Comparison of ENCODE assay signal across 1 cellular context in genomic region chr1:16960560-16961296, GRCh38.
TF ChIP-seq lines count a peak whose summit lies in the region.

No MANE protein-coding gene starts in this region.

TF ChIP-seq in GM12878, 131 proteins besides CTCF, POLR2A, EP300 and RAD21 (continued from another document and continues in another):
- TF ChIP-seq CEBPZ (IDR thresholded peaks at IDR 0.05; ENCODE audit: low read depth, low read length) (no peak), IKZF2 (IDR thresholded peaks at IDR 0.05) (peak in 1 of 2 experiments; percentile 29; a peak in 1 of 4 replicates), ZBTB4 (CRISPR knock-in tag; IDR thresholded peaks at IDR 0.05) (no peak), NKRF (conservative IDR thresholded peaks at IDR 0.05) (no peak), ZSCAN29 (IDR thresholded peaks at IDR 0.05) (no peak), EGR1 (IDR thresholded peaks at IDR 0.05; ENCODE audit: borderline replicate concordance in 1 of 2, low read depth in 2 of 2, low read length in 2 of 2) (no peak), CBX5 (IDR thresholded peaks at IDR 0.05; ENCODE audit: low read depth) (no peak), STAT1 (conservative IDR thresholded peaks at IDR 0.05) (no peak), RFX5 (IDR thresholded peaks at IDR 0.05; ENCODE audit: low read depth, low read length) (no peak), ATF2 (IDR thresholded peaks at IDR 0.05; ENCODE audit: low read length) (no peak), NFXL1 (IDR thresholded peaks at IDR 0.05; ENCODE audit: borderline replicate concordance) (no peak), TBL1XR1 (IDR thresholded peaks at IDR 0.05; ENCODE audit: low read depth, low read length) (no peak), ZNF592 (IDR thresholded peaks at IDR 0.05) (no peak), MYC (IDR thresholded peaks at IDR 0.05; ENCODE audit: insufficient read depth, insufficient read length, insufficient replicate concordance, low read length, severe bottlenecking) (no peak), NR2F1 (conservative IDR thresholded peaks at IDR 0.05) (no peak), SIX5 (IDR thresholded peaks at IDR 0.05; ENCODE audit: low read depth, low read length, severe bottlenecking) (no peak), TAF1 (IDR thresholded peaks at IDR 0.05; ENCODE audit: borderline replicate concordance, low read depth, low read length) (no peak), TCF3 (IDR thresholded peaks at IDR 0.05; ENCODE audit: borderline replicate concordance, insufficient read depth, low read depth, low read length) (peak; percentile 64; the same call in 1 of the 2 replicates), USF1 (IDR thresholded peaks at IDR 0.05; ENCODE audit: borderline replicate concordance, extremely low read length, insufficient read depth, low read depth, low read length) (no peak), MXI1 (IDR thresholded peaks at IDR 0.05; ENCODE audit: low read depth, low read length) (no peak), SREBF1 (IDR thresholded peaks at IDR 0.05; ENCODE audit: low read length) (no peak), MYB (IDR thresholded peaks at IDR 0.05; ENCODE audit: borderline replicate concordance, low read depth, low read length) (no peak), NBN (IDR thresholded peaks at IDR 0.05) (no peak), E2F4 (IDR thresholded peaks at IDR 0.05; ENCODE audit: low read depth, low read length) (no peak), CHD2 (IDR thresholded peaks at IDR 0.05; ENCODE audit: borderline replicate concordance, low read depth, low read length) (no peak), RAD51 (IDR thresholded peaks at IDR 0.05) (no peak), BACH1 (IDR thresholded peaks at IDR 0.05; ENCODE audit: borderline replicate concordance) (no peak), POLR2AphosphoS2 (IDR thresholded peaks at IDR 0.05; ENCODE audit: low read depth, low read length) (no peak), CBX3 (IDR thresholded peaks at IDR 0.05; ENCODE audit: borderline replicate concordance, low read depth) (no peak), GABPA (IDR thresholded peaks at IDR 0.05; ENCODE audit: low read depth) (no peak), SMAD1 (IDR thresholded peaks at IDR 0.05; ENCODE audit: low read depth, partially characterized antibody) (no peak), CHD4 (IDR thresholded peaks at IDR 0.05) (no peak), ZNF622 (IDR thresholded peaks at IDR 0.05) (no peak), BHLHE40 (IDR thresholded peaks at IDR 0.05; ENCODE audit: borderline replicate concordance in 1 of 2, low read depth in 2 of 2, low read length in 1 of 2) (peak in 1 of 2 experiments; percentile 41; a peak in 1 of 4 replicates), RUNX3 (IDR thresholded peaks at IDR 0.05; ENCODE audit: low read length) (peak; percentile 25; the same call in 1 of the 2 replicates), EED (IDR thresholded peaks at IDR 0.05; ENCODE audit: low read depth) (peak; percentile 66; the same call in 1 of the 2 replicates), KDM1A (IDR thresholded peaks at IDR 0.05; ENCODE audit: borderline replicate concordance) (no peak), BRCA1 (IDR thresholded peaks at IDR 0.05; ENCODE audit: low read depth, low read length) (no peak), JUND (IDR thresholded peaks at IDR 0.05; ENCODE audit: low read depth, low read length) (no peak), POLR2AphosphoS5 (IDR thresholded peaks at IDR 0.05; ENCODE audit: low read length) (no peak), FOS (IDR thresholded peaks at IDR 0.05; ENCODE audit: borderline replicate concordance, extremely low read depth, insufficient read length) (no peak), CHD1 (IDR thresholded peaks at IDR 0.05; ENCODE audit: low read depth, low read length) (no peak), ZZZ3 (IDR thresholded peaks at IDR 0.05; ENCODE audit: control insufficient read depth, insufficient read length, low read depth) (no peak), ZNF217 (IDR thresholded peaks at IDR 0.05) (0 out of 2 replicates have a peak, but pooled peaks have one; percentile 33), ZBTB40 (IDR thresholded peaks at IDR 0.05; ENCODE audit: borderline replicate concordance) (no peak)
